In the genomic region with DNA sequence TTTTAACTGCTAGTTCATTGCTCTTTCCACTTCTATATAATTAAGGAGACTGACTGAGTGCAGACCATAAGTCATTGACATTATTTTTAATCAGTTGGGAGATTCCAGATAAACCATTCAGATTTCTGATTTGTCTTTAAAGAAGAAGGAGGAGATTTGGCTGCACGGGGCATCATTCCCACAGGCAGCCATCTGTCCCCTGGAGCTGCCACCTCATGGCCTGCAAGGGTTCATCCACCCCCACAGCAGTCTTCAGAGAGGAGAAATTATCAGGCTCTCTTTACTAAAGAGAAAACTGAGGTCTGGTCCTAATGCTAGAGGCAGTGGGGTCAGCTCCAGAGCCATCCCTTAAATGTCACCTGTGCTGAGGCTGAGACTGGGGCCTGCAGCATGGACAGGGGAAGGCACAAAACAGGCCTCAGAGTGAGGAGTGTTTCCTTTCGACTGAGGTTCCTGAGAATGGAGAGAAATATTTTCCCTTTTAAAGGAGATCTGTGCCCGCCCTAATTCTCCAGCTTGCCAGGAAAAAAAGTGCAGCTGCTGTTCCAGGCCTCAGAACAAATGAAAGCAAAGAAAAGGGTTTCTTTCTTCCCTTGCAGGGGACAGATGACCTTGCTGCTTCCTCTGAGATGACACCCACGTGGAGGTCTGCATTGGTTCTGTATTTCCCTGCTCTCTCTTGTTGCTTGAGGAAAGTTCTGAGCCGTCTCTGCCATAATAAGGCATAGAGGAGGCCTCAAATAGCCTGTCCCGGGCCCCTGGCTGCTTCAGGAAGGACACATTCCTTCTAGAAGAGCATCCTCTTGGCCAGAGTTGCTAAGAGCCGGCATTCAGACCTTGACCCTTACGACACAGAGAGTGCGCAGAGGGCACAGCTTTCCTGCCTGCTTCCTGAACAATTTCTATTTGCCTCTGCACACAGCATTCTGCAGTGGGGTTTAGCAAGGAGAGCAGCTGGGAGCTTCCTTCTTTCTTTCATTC, we compare ENCODE assay signal across 14 cellular contexts.
DNase-seq lines count a peak whose midpoint lies in the region; ATAC-seq, FAIRE-seq and TF ChIP-seq lines count a peak whose summit lies in the region.
"Had no signal": no experiment of that assay in that cellular context is flagged by ENCODE, and none has a peak within 500 bp of the region (broad histone marks: within the 10 kb centered on the region; RNA-seq: fewer than 3 reads in every experiment).

No MANE protein-coding gene starts in this region.

- peaks cover 2% of the 10 kb centered on the region for H3K27me3 Mint-ChIP-seq in mesothelial cell of epicardium (ENCODE audit: low read depth)

- WGBS in H1 (ENCODE audit: extremely low coverage in 1 of 2, insufficient coverage in 1 of 2, insufficient read length in 1 of 2, insufficient replicate concordance in 2 of 2, low coverage in 1 of 2, low lambda C conversion rate in 2 of 2, missing lambda C conversion rate in 1 of 2), 2 experiments, result 81% methylated on average over 9 of the region's 9 CpGs; no CpG with 5 or more reads in 1 of the 2 experiments

- H3K9ac ChIP-seq in H1 (replicated peaks in 1 of 4; ENCODE audit: extremely low read depth in 1 of 4, low read depth in 3 of 4, low read length in 3 of 4), result no peak overlapping the region

- H3K9me3 ChIP-seq in H1 (ENCODE audit: insufficient read depth in 2 of 2, low read depth in 1 of 2, low read length in 1 of 2) (no peaks in the 10 kb centered on the region), thoracic aorta (no peaks in the 10 kb centered on the region)
- H3K9me3 ChIP-seq: upper lobe of left lung had no signal

- H3K79me2 ChIP-seq in H1 (ENCODE audit: control insufficient read depth in 1 of 2, insufficient read depth in 2 of 2, low read length in 2 of 2), result no peaks in the 10 kb centered on the region

- no peaks in the 10 kb centered on the region for H3K23me2 ChIP-seq in H1 (ENCODE audit: low read depth, low read length)

- no peak overlapping the region for H3K4me3 Mint-ChIP-seq in mesothelial cell of epicardium

- TF ChIP-seq CTCF in H1 (IDR thresholded peaks at IDR 0.05; ENCODE audit: control extremely low read depth in 1 of 3, insufficient read depth in 1 of 3, low read depth in 1 of 3, low read length in 3 of 3) (no peak), mesothelial cell of epicardium (IDR thresholded peaks at IDR 0.05; ENCODE audit: unreplicated experiment) (no peak), thoracic aorta (IDR thresholded peaks at IDR 0.05) (no peak)

- H3K27me3 ChIP-seq in H1 (replicated peaks in 1 of 4; ENCODE audit: control insufficient read depth in 3 of 4, extremely low read depth in 1 of 4, insufficient read depth in 3 of 4, low read length in 3 of 4) (no peaks in the 10 kb centered on the region), thoracic aorta (replicated peaks; ENCODE audit: insufficient read depth) (no peaks in the 10 kb centered on the region)
- H3K27me3 ChIP-seq: upper lobe of left lung had no signal

- H2AK5ac ChIP-seq in H1 (ENCODE audit: low read depth, low read length), result no peak overlapping the region

- H3K36me3 ChIP-seq in H1 (ENCODE audit: control insufficient read depth in 2 of 4, insufficient read depth in 4 of 4, low read length in 3 of 4) (no peaks in the 10 kb centered on the region), thoracic aorta (no peaks in the 10 kb centered on the region)
- H3K36me3 ChIP-seq: upper lobe of left lung had no signal

- H3K4me1 ChIP-seq in H1 (replicated peaks in 1 of 4; ENCODE audit: control insufficient read depth in 3 of 4, insufficient read depth in 4 of 4, low read length in 3 of 4) (peaks cover 0 to 8% (median 5%) of the 10 kb centered on the region in 4 experiments; a peak in 5 of 7 replicates), thoracic aorta (ENCODE audit: control insufficient read depth in 1 of 2, low read depth in 2 of 2) (peaks cover 15 to 42% of the 10 kb centered on the region in 2 donors)

- peak overlapping the region; percentile 75; the same call in 1 of the 2 replicates for H2BK20ac ChIP-seq in H1 (ENCODE audit: low read length)

- POLR2A ChIA-PET in H1 (lab: Charles Lee; ENCODE audit: partially characterized antibody), result interaction anchor here (0.9 kb wide), 1 partner anchor 12 kb away, joined by 3 read pairs; no protein-coding TSS in a partner anchor

- peak overlapping the region; percentile 37 for H4K91ac ChIP-seq in H1 (replicated peaks; ENCODE audit: insufficient read length, low read length)

- no peak overlapping the region for H3K56ac ChIP-seq in H1 (replicated peaks; ENCODE audit: insufficient read length, low read depth, low read length)

- H2BK15ac ChIP-seq in H1 (ENCODE audit: low read length), result no peak overlapping the region

- no peaks in the 10 kb centered on the region for H3K79me1 ChIP-seq in H1 (ENCODE audit: low read depth, low read length)

- H3K18ac ChIP-seq in H1 (ENCODE audit: extremely low read depth, low read length), result no peak overlapping the region

- no peak overlapping the region for H4K5ac ChIP-seq in H1 (ENCODE audit: insufficient read length, low read depth, low read length)

- H3K27ac Mint-ChIP-seq in mesothelial cell of epicardium, result peak overlapping the region; percentile 64

- H2BK120ac ChIP-seq in H1 (replicated peaks; ENCODE audit: low read depth, low read length), result no peak overlapping the region

- no peak for ATAC-seq in thoracic aorta (ENCODE audit: insufficient number of reproducible peaks, low FRiP score, low read depth)
- no peak for ATAC-seq in GM21381 (IDR thresholded peaks at IDR 0.05; ENCODE audit: unreplicated experiment)

- no peaks in the 10 kb centered on the region for H4K20me1 ChIP-seq in H1 (replicated peaks in 1 of 2; ENCODE audit: control insufficient read depth in 1 of 2, insufficient read depth in 2 of 2, low read length in 2 of 2)

- no peak overlapping the region for H3K4me2 ChIP-seq in H1 (ENCODE audit: insufficient read depth in 1 of 2, low read depth in 2 of 2, low read length in 2 of 2)

- TF ChIP-seq RAD21 in H1 (IDR thresholded peaks at IDR 0.05 in 1 of 2, conservative IDR thresholded peaks at IDR 0.05 in 1 of 2; ENCODE audit: low read depth in 2 of 2, low read length in 2 of 2), result no peak

- DNase-seq in NCI-H2171 treated with DMSO at 0.1 percent for 48 hours (lab: John Stamatoyannopoulos, UW) (peak; percentile 44), NCI-H2171 (lab: John Stamatoyannopoulos, UW) (no peak), H1 (ENCODE audit: low read depth in 1 of 2, low spot score in 2 of 2) (no peak), mesothelial cell of epicardium (ENCODE audit: low spot score in 2 of 2, unreplicated experiment in 2 of 2) (no peak), thoracic aorta (ENCODE audit: low spot score) (no peak), NK-92 (lab: John Stamatoyannopoulos, UW; ENCODE audit: unreplicated experiment) (no peak), NCI-H146 treated with DMSO at 0.1 percent for 48 hours (lab: John Stamatoyannopoulos, UW; ENCODE audit: unreplicated experiment) (no peak)
- DNase-seq: activated effector memory CD4-positive, alpha-beta T cell treated with anti-CD3 and anti-CD28 coated beads, Interleukin-2, amount 50 U/mL, for 16 hours; DMS79; effector memory CD4-positive, alpha-beta T cell; SHP77; upper lobe of left lung had no signal

- no peaks in the 10 kb centered on the region for H3K9me3 Mint-ChIP-seq in mesothelial cell of epicardium

- no peak for TF ChIP-seq POLR2A in H1 (IDR thresholded peaks at IDR 0.05; ENCODE audit: control extremely low read depth in 1 of 2, low read depth in 2 of 2, low read length in 2 of 2)

- H3K27ac ChIP-seq in H1 (ENCODE audit: low read depth, low read length) (no peak overlapping the region), thoracic aorta (peak overlapping the region; percentile 70 to 78)

- H3K36me3 Mint-ChIP-seq in mesothelial cell of epicardium, result no peaks in the 10 kb centered on the region

- CTCF ChIA-PET in H1 (lab: Charles Lee; ENCODE audit: partially characterized antibody), result interaction anchor here (0.7 to 1.2 kb wide), 2 partner anchors 84 to 95 kb away, joined by 3 to 4 read pairs; no protein-coding TSS in a partner anchor

- H3K4me1 Mint-ChIP-seq in mesothelial cell of epicardium, result peaks cover 29% of the 10 kb centered on the region

- no peak overlapping the region; the same call in 1 of the 2 replicates for H4K8ac ChIP-seq in H1 (ENCODE audit: extremely low read depth, insufficient read depth, low read length)

- H3K4ac ChIP-seq in H1 (replicated peaks; ENCODE audit: insufficient read length, low read depth, low read length), result no peak overlapping the region

- no peak for FAIRE-seq in H1 (lab: Jason Lieb, UNC)
- FAIRE-seq: GM18507 had no signal

- no peak overlapping the region for H3K14ac ChIP-seq in H1 (ENCODE audit: insufficient read length)

- no peak overlapping the region for H2BK12ac ChIP-seq in H1 (ENCODE audit: low read depth, low read length)

- no peak overlapping the region for H3K23ac ChIP-seq in H1 (ENCODE audit: insufficient read length)

- TF ChIP-seq EP300 in H1 (IDR thresholded peaks at IDR 0.05; ENCODE audit: borderline replicate concordance in 1 of 2, low read depth in 2 of 2, low read length in 2 of 2), result no peak

- H2AFZ ChIP-seq in H1 (ENCODE audit: low read length), result 0 out of 2 replicates have a peak overlapping the region, but pooled peaks have one; percentile 56

- H3K4me3 ChIP-seq in H1 (ENCODE audit: extremely low read depth in 1 of 4, insufficient read depth in 2 of 4, low read depth in 3 of 4, low read length in 4 of 4), result no peak overlapping the region
- no peak overlapping the region for H3K4me3 ChIP-seq in thoracic aorta
- H3K4me3 ChIP-seq: upper lobe of left lung had no signal

- no peak overlapping the region; the same call in 1 of the 2 replicates for H2BK5ac ChIP-seq in H1 (ENCODE audit: low read depth, low read length)

TF ChIP-seq in H1, 55 proteins besides CTCF, POLR2A, EP300 and RAD21:
- TF ChIP-seq KDM5A (IDR thresholded peaks at IDR 0.05; ENCODE audit: low read length) (no peak), ASH2L (IDR thresholded peaks at IDR 0.05; ENCODE audit: low read length) (no peak), KDM4A (IDR thresholded peaks at IDR 0.05; ENCODE audit: low read depth, low read length, severe bottlenecking) (no peak), TAF7 (optimal IDR thresholded peaks at IDR 0.05; ENCODE audit: borderline replicate concordance, low read depth, low read length) (no peak), MAFK (IDR thresholded peaks at IDR 0.05; ENCODE audit: low read depth, low read length) (no peak), FOSL1 (IDR thresholded peaks at IDR 0.05; ENCODE audit: insufficient read depth, low read depth, low read length) (no peak), HDAC2 (IDR thresholded peaks at IDR 0.05; ENCODE audit: borderline replicate concordance in 1 of 2, low read depth in 2 of 2, low read length in 2 of 2) (no peak), JUN (IDR thresholded peaks at IDR 0.05; ENCODE audit: low read depth, low read length) (no peak), BCL11A (IDR thresholded peaks at IDR 0.05; ENCODE audit: low read depth in 2 of 2, low read length in 2 of 2) (no peak), SP4 (IDR thresholded peaks at IDR 0.05; ENCODE audit: low read length) (no peak)
